ENCODE assay signal across 3 cellular contexts in the genomic region with DNA sequence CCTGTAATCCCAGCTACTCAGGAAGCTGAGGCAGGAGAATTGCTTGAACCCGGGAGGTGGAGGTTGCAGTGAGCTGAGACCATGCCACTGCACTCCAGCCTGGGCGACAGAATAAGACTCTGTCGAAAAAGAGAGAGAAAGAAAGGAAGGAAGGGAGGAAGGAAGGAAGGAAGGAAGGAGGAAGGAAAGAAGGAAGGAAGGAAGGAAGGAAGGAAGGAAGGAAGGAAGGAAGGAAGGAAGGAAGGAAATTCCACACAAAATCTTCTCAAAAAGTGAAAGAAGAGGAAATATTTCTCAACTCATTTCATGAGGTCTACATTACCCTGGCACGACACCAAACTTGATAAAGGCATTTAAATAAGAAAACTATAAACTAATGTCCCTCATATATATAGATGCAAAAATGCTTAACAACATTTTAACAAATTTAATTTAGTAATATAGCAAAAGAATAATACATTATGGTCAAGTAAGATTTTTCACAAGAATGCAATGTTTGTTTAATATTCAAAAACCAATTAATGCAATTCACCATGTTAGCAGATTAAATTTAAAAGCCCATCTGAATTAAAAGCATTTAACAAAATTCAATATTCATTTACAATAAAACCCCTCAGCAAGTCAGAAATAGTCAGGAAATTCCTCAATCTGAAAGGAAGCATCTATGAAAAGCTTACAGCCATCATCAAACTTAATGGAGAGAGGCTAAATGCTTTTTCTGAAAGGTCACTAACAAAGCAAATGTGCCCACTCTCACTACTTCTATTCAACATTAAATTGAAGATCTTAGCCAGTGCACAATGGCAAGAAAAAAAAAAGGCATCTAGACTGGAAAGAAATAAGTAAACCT.
TF ChIP-seq lines count a peak whose summit lies in the region.

No MANE protein-coding gene starts in this region.

TF ChIP-seq in HepG2, 621 proteins besides CTCF, POLR2A, EP300 and RAD21:
- TF ChIP-seq CHCHD3 (CRISPR knock-in tag; IDR thresholded peaks at IDR 0.05) (no peak), ZNF501 (CRISPR knock-in tag; IDR thresholded peaks at IDR 0.05) (no peak), STAG1 (CRISPR knock-in tag; IDR thresholded peaks at IDR 0.05) (no peak), ZKSCAN8 (CRISPR knock-in tag; IDR thresholded peaks at IDR 0.05; ENCODE audit: borderline replicate concordance) (no peak)
- TF ChIP-seq, protein P1, sequence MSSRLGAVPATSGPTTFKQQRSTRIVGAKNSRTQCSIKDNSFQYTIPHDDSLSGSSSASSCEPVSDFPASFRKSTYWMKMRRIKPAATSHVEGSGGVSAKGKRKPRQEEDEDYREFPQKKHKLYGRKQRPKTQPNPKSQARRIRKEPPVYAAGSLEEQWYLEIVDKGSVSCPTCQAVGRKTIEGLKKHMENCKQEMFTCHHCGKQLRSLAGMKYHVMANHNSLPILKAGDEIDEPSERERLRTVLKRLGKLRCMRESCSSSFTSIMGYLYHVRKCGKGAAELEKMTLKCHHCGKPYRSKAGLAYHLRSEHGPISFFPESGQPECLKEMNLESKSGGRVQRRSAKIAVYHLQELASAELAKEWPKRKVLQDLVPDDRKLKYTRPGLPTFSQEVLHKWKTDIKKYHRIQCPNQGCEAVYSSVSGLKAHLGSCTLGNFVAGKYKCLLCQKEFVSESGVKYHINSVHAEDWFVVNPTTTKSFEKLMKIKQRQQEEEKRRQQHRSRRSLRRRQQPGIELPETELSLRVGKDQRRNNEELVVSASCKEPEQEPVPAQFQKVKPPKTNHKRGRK (CRISPR knock-in tag; IDR thresholded peaks at IDR 0.05), result 0 out of 2 replicates have a peak, but pooled peaks have one; percentile 76

TF ChIP-seq in HEK293, 187 proteins besides CTCF, POLR2A, EP300 and RAD21:
- TF ChIP-seq ZBTB8A (tag by site-specific recombination; IDR thresholded peaks at IDR 0.05) (no peak), ZNF366 (tag by site-specific recombination; conservative IDR thresholded peaks at IDR 0.05) (peak; percentile 86), SCRT1 (tag by site-specific recombination; IDR thresholded peaks at IDR 0.05; ENCODE audit: borderline replicate concordance) (no peak)
- TF ChIP-seq, protein P2, sequence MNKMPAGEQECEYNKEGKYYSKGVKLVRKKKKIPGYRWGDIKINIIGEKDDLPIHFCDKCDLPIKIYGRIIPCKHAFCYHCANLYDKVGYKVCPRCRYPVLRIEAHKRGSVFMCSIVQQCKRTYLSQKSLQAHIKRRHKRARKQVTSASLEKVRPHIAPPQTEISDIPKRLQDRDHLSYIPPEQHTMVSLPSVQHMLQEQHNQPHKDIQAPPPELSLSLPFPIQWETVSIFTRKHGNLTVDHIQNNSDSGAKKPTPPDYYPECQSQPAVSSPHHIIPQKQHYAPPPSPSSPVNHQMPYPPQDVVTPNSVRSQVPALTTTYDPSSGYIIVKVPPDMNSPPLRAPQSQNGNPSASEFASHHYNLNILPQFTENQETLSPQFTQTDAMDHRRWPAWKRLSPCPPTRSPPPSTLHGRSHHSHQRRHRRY (tag by site-specific recombination; IDR thresholded peaks at IDR 0.05), result no peak

TF ChIP-seq in GM12878, 131 proteins besides CTCF, POLR2A, EP300 and RAD21:
- TF ChIP-seq NFIC (IDR thresholded peaks at IDR 0.05; ENCODE audit: low read depth, low read length), result no peak
- no peak for TF ChIP-seq EZH2 (IDR thresholded peaks at IDR 0.05; ENCODE audit: borderline replicate concordance, control insufficient read depth, low read depth, low read length)
- peak in 1 of 2 experiments; percentile 59; a peak in 2 of 4 replicates for TF ChIP-seq ETV6 (conservative IDR thresholded peaks at IDR 0.05 in 1 of 2, IDR thresholded peaks at IDR 0.05 in 1 of 2; ENCODE audit: borderline replicate concordance in 1 of 2, low read depth in 1 of 2)
